Comparison of ENCODE assay signal across 39 cellular contexts in genomic region chr5:79108792-79109191, GRCh38. TPM values are rescaled to one million over a fixed set of nuclear protein-coding genes. Genes with fewer than 3 reads are reported as not detected.
"Had no signal": no experiment of that assay in that cellular context is flagged by ENCODE, and none has a peak within 500 bp of the region (broad histone marks: within the 10 kb centered on the region; RNA-seq: fewer than 3 reads in every experiment).

No MANE protein-coding gene starts in this region.

- H3K36me3 ChIP-seq: adrenal gland, brain microvascular endothelial cell, breast epithelium, WERI-Rb-1 had no signal

- FAIRE-seq: astrocyte, TTC549 had no signal

- H3K4me3 Mint-ChIP-seq: activated B cell treated with CpG ODN at 0.5 μM for 24 hours; activated CD4-positive, alpha-beta memory T cell treated with anti-CD3 and anti-CD28 coated beads for 36 hours; activated CD4-positive, alpha-beta T cell treated with anti-CD3 and anti-CD28 coated beads, Interleukin-2, amount 10 ng/mL, durations not matched to agents 24 days and 14 days; activated CD8-positive, alpha-beta T cell treated with anti-CD3 and anti-CD28 coated beads for 36 hours; activated naive CD4-positive, alpha-beta T cell treated with anti-CD3 and anti-CD28 coated beads for 36 hours; activated naive CD8-positive, alpha-beta T cell treated with anti-CD3 and anti-CD28 coated beads for 36 hours; activated T-cell treated with anti-CD3 and anti-CD28 coated beads, Interleukin-2, amount 50 U/mL, for 4 hours; activated T-cell treated with anti-CD3 and anti-CD28 coated beads, Interleukin-2, amount 50 U/mL, for 72 hours; activated T-helper 1 cell treated with anti-CD3 and anti-CD28 coated beads, Interleukin-12 subunit alpha, Interleukin-12 subunit beta, Interleukin-2, Interleukin-4 antibody, amounts not matched to agents 30 ng/mL and 10 ng/mL and 1 ng/mL, durations not matched to agents 14 hours and 24 hours and 36 hours; activated T-helper 17 cell treated with anti-CD3 and anti-CD28 coated beads, Interleukin-2, amount 50 U/mL, for 72 hours; T-helper 1 cell treated with Interleukin-12 subunit alpha and Interleukin-12 subunit beta and Interleukin-4 antibody, amounts not matched to agents 30 μg/mL and 1 μg/mL, for 36 hours; T-helper 2 cell treated with Interferon-gamma antibody and Interleukin-4, amounts not matched to agents 5 μg/mL and 100 μg/mL, for 36 hours had no signal

- H3K9me3 ChIP-seq: adrenal gland, body of pancreas, breast epithelium had no signal

- H3K27ac Mint-ChIP-seq: activated B cell treated with CpG ODN at 0.5 μM for 24 hours; activated CD4-positive, alpha-beta memory T cell treated with anti-CD3 and anti-CD28 coated beads for 36 hours; activated CD4-positive, alpha-beta T cell treated with anti-CD3 and anti-CD28 coated beads, Interleukin-2, amount 10 ng/mL, durations not matched to agents 24 days and 14 days; activated CD8-positive, alpha-beta T cell treated with anti-CD3 and anti-CD28 coated beads for 36 hours; activated naive CD4-positive, alpha-beta T cell treated with anti-CD3 and anti-CD28 coated beads for 36 hours; activated naive CD4-positive, alpha-beta T cell treated with anti-CD3 and anti-CD28 coated beads, Interleukin-2, amount 50 U/mL, for 72 hours; activated naive CD8-positive, alpha-beta T cell treated with anti-CD3 and anti-CD28 coated beads for 36 hours; activated T-cell treated with anti-CD3 and anti-CD28 coated beads, Interleukin-2, amount 50 U/mL, for 72 hours; activated T-helper 1 cell treated with anti-CD3 and anti-CD28 coated beads, Interleukin-12 subunit alpha, Interleukin-12 subunit beta, Interleukin-2, Interleukin-4 antibody, amounts not matched to agents 30 ng/mL and 10 ng/mL and 1 ng/mL, durations not matched to agents 14 hours and 24 hours and 36 hours; activated T-helper 17 cell treated with anti-CD3 and anti-CD28 coated beads, Interleukin-2, amount 50 U/mL, for 72 hours; T-helper 1 cell treated with Interleukin-12 subunit alpha and Interleukin-12 subunit beta and Interleukin-4 antibody, amounts not matched to agents 30 μg/mL and 1 μg/mL, for 36 hours; T-helper 2 cell treated with Interferon-gamma antibody and Interleukin-4, amounts not matched to agents 5 μg/mL and 100 μg/mL, for 36 hours had no signal

- H3K27ac ChIP-seq: adrenal gland, body of pancreas, brain microvascular endothelial cell, breast epithelium, WERI-Rb-1 had no signal

- H3K27me3 ChIP-seq: body of pancreas had no signal

- H3K4me1 ChIP-seq: breast epithelium had no signal

- H3K36me3 Mint-ChIP-seq: activated CD4-positive, alpha-beta memory T cell treated with anti-CD3 and anti-CD28 coated beads for 36 hours; activated naive CD4-positive, alpha-beta T cell treated with anti-CD3 and anti-CD28 coated beads, Interleukin-2, amount 50 U/mL, for 72 hours; activated naive CD8-positive, alpha-beta T cell treated with anti-CD3 and anti-CD28 coated beads for 36 hours had no signal

- DNase-seq: activated B cell treated with CpG ODN at 0.5 μM for 24 hours; activated CD4-positive, alpha-beta memory T cell treated with anti-CD3 and anti-CD28 coated beads for 36 hours; activated CD4-positive, alpha-beta T cell treated with anti-CD3 and anti-CD28 coated beads for 4 hours; activated CD4-positive, alpha-beta T cell treated with anti-CD3 and anti-CD28 coated beads, Interleukin-2, amount 10 ng/mL, durations not matched to agents 24 days and 14 days; activated CD4-positive, alpha-beta T cell treated with anti-CD3 and anti-CD28 coated beads, Interleukin-2, amount 50 U/mL, for 1 hour; activated CD4-positive, alpha-beta T cell treated with anti-CD3 and anti-CD28 coated beads, Interleukin-2, amount 50 U/mL, for 4 hours; activated CD4-positive, CD25-positive, alpha-beta regulatory T cell treated with anti-CD3 and anti-CD28 coated beads, Interleukin-2, amount 50 U/mL, for 72 hours; activated CD8-positive, alpha-beta memory T cell treated with anti-CD3 and anti-CD28 coated beads, Interleukin-2, amount 50 U/mL, for 4 hours; activated CD8-positive, alpha-beta T cell treated with anti-CD3 and anti-CD28 coated beads for 36 hours; activated effector memory CD4-positive, alpha-beta T cell treated with anti-CD3 and anti-CD28 coated beads, Interleukin-2, amount 50 U/mL, for 16 hours; activated gamma-delta T cell treated with Interleukin-2 at 50 U/mL for 16 hours; activated naive CD4-positive, alpha-beta T cell; activated naive CD4-positive, alpha-beta T cell treated with anti-CD3 and anti-CD28 coated beads for 36 hours; activated naive CD4-positive, alpha-beta T cell treated with anti-CD3 and anti-CD28 coated beads, Interleukin-2, amount 50 U/mL, for 16 hours; activated naive CD8-positive, alpha-beta T cell treated with anti-CD3 and anti-CD28 coated beads for 36 hours; activated T-cell treated with anti-CD3 and anti-CD28 coated beads for 4 hours; activated T-cell treated with anti-CD3 and anti-CD28 coated beads, Interleukin-2, amount 50 U/mL, for 1 hour; activated T-cell treated with anti-CD3 and anti-CD28 coated beads, Interleukin-2, amount 50 U/mL, for 4 hours; activated T-cell treated with anti-CD3 and anti-CD28 coated beads, Interleukin-2, amount 50 U/mL, for 72 hours; adrenal gland; amniotic stem cell; aorta; body of pancreas; brain microvascular endothelial cell; central memory CD4-positive, alpha-beta T cell; T-helper 1 cell; T-helper 2 cell; T-helper 9 cell; WERI-Rb-1 had no signal

- H3K9me3 Mint-ChIP-seq: activated B cell treated with CpG ODN at 0.5 μM for 24 hours; activated CD4-positive, alpha-beta memory T cell treated with anti-CD3 and anti-CD28 coated beads for 36 hours; activated CD4-positive, alpha-beta T cell treated with anti-CD3 and anti-CD28 coated beads, Interleukin-2, amount 10 ng/mL, durations not matched to agents 24 days and 14 days; activated CD8-positive, alpha-beta T cell treated with anti-CD3 and anti-CD28 coated beads for 36 hours; activated naive CD4-positive, alpha-beta T cell treated with anti-CD3 and anti-CD28 coated beads for 36 hours; activated naive CD4-positive, alpha-beta T cell treated with anti-CD3 and anti-CD28 coated beads, Interleukin-2, amount 50 U/mL, for 72 hours; activated naive CD8-positive, alpha-beta T cell treated with anti-CD3 and anti-CD28 coated beads for 36 hours; activated T-cell treated with anti-CD3 and anti-CD28 coated beads, Interleukin-2, amount 50 U/mL, for 4 hours; activated T-cell treated with anti-CD3 and anti-CD28 coated beads, Interleukin-2, amount 50 U/mL, for 72 hours; activated T-helper 1 cell treated with anti-CD3 and anti-CD28 coated beads, Interleukin-12 subunit alpha, Interleukin-12 subunit beta, Interleukin-2, Interleukin-4 antibody, amounts not matched to agents 30 ng/mL and 10 ng/mL and 1 ng/mL, durations not matched to agents 14 hours and 24 hours and 36 hours; activated T-helper 17 cell treated with anti-CD3 and anti-CD28 coated beads, Interleukin-2, amount 50 U/mL, for 72 hours; T-helper 1 cell treated with Interleukin-12 subunit alpha and Interleukin-12 subunit beta and Interleukin-4 antibody, amounts not matched to agents 30 μg/mL and 1 μg/mL, for 36 hours; T-helper 2 cell treated with Interferon-gamma antibody and Interleukin-4, amounts not matched to agents 5 μg/mL and 100 μg/mL, for 36 hours had no signal

- H3K4me1 Mint-ChIP-seq: activated B cell treated with CpG ODN at 0.5 μM for 24 hours; activated T-helper 17 cell treated with anti-CD3 and anti-CD28 coated beads, Interleukin-2, amount 50 U/mL, for 72 hours had no signal

- H3K4me3 ChIP-seq: adrenal gland, body of pancreas, breast epithelium had no signal

- ATAC-seq: activated CD8-positive, alpha-beta T cell treated with anti-CD3 and anti-CD28 coated beads for 36 hours; activated naive CD4-positive, alpha-beta T cell treated with anti-CD3 and anti-CD28 coated beads, Interleukin-2, amount 50 U/mL, for 72 hours; activated T-cell treated with anti-CD3 and anti-CD28 coated beads, Interleukin-2, amount 50 U/mL, for 4 hours; activated T-cell treated with anti-CD3 and anti-CD28 coated beads, Interleukin-2, amount 50 U/mL, for 72 hours; activated T-helper 17 cell treated with anti-CD3 and anti-CD28 coated beads, Interleukin-2, amount 50 U/mL, for 72 hours; body of pancreas had no signal

RNA-seq across cellular contexts. Expression of gene BHMT, which starts 2.8 kb away (rescaled TPM):
- total RNA-seq: activated B cell treated with CpG ODN at 0.5 μM for 24 hours; activated CD4-positive, alpha-beta memory T cell treated with anti-CD3 and anti-CD28 coated beads for 36 hours; activated CD4-positive, alpha-beta T cell treated with anti-CD3 and anti-CD28 coated beads, Interleukin-2, amount 10 ng/mL, durations not matched to agents 24 days and 14 days; activated CD8-positive, alpha-beta memory T cell treated with anti-CD3 and anti-CD28 coated beads for 36 hours; activated CD8-positive, alpha-beta T cell treated with anti-CD3 and anti-CD28 coated beads for 36 hours; activated naive CD4-positive, alpha-beta T cell treated with anti-CD3 and anti-CD28 coated beads for 36 hours; activated naive CD4-positive, alpha-beta T cell treated with anti-CD3 and anti-CD28 coated beads, Interleukin-2, amount 50 U/mL, for 72 hours; activated naive CD8-positive, alpha-beta T cell treated with anti-CD3 and anti-CD28 coated beads for 36 hours; activated T-cell treated with anti-CD3 and anti-CD28 coated beads, Interleukin-2, amount 50 U/mL, for 72 hours; activated T-helper 1 cell treated with anti-CD3 and anti-CD28 coated beads, Interleukin-12 subunit alpha, Interleukin-12 subunit beta, Interleukin-2, Interleukin-4 antibody, amounts not matched to agents 30 ng/mL and 10 ng/mL and 1 ng/mL, durations not matched to agents 14 hours and 24 hours and 36 hours; activated T-helper 17 cell treated with anti-CD3 and anti-CD28 coated beads, Interleukin-2, amount 50 U/mL, for 72 hours; astrocyte; body of pancreas; cardiac septum had no signal

RNA-seq across cellular contexts. Expression of gene BHMT2, which starts 39.2 kb away (rescaled TPM):
- total RNA-seq: activated B cell treated with CpG ODN at 0.5 μM for 24 hours; activated CD4-positive, alpha-beta memory T cell treated with anti-CD3 and anti-CD28 coated beads for 36 hours; activated CD4-positive, alpha-beta T cell treated with anti-CD3 and anti-CD28 coated beads, Interleukin-2, amount 10 ng/mL, durations not matched to agents 24 days and 14 days; activated CD8-positive, alpha-beta memory T cell treated with anti-CD3 and anti-CD28 coated beads for 36 hours; activated CD8-positive, alpha-beta T cell treated with anti-CD3 and anti-CD28 coated beads for 36 hours; activated naive CD4-positive, alpha-beta T cell treated with anti-CD3 and anti-CD28 coated beads for 36 hours; activated naive CD4-positive, alpha-beta T cell treated with anti-CD3 and anti-CD28 coated beads, Interleukin-2, amount 50 U/mL, for 72 hours; activated naive CD8-positive, alpha-beta T cell treated with anti-CD3 and anti-CD28 coated beads for 36 hours; activated T-cell treated with anti-CD3 and anti-CD28 coated beads, Interleukin-2, amount 50 U/mL, for 4 hours; activated T-cell treated with anti-CD3 and anti-CD28 coated beads, Interleukin-2, amount 50 U/mL, for 72 hours; activated T-helper 1 cell treated with anti-CD3 and anti-CD28 coated beads, Interleukin-12 subunit alpha, Interleukin-12 subunit beta, Interleukin-2, Interleukin-4 antibody, amounts not matched to agents 30 ng/mL and 10 ng/mL and 1 ng/mL, durations not matched to agents 14 hours and 24 hours and 36 hours; activated T-helper 17 cell treated with anti-CD3 and anti-CD28 coated beads, Interleukin-2, amount 50 U/mL, for 72 hours; astrocyte had no signal

RNA-seq across cellular contexts. Expression of gene DMGDH, which starts 39.3 kb away (rescaled TPM):
- total RNA-seq: activated B cell treated with CpG ODN at 0.5 μM for 24 hours; activated CD4-positive, alpha-beta T cell treated with anti-CD3 and anti-CD28 coated beads, Interleukin-2, amount 10 ng/mL, durations not matched to agents 24 days and 14 days; activated naive CD8-positive, alpha-beta T cell treated with anti-CD3 and anti-CD28 coated beads for 36 hours; activated T-helper 1 cell treated with anti-CD3 and anti-CD28 coated beads, Interleukin-12 subunit alpha, Interleukin-12 subunit beta, Interleukin-2, Interleukin-4 antibody, amounts not matched to agents 30 ng/mL and 10 ng/mL and 1 ng/mL, durations not matched to agents 14 hours and 24 hours and 36 hours; astrocyte had no signal
